Comparison of ENCODE assay signal across 8 cellular contexts in the genomic region with DNA sequence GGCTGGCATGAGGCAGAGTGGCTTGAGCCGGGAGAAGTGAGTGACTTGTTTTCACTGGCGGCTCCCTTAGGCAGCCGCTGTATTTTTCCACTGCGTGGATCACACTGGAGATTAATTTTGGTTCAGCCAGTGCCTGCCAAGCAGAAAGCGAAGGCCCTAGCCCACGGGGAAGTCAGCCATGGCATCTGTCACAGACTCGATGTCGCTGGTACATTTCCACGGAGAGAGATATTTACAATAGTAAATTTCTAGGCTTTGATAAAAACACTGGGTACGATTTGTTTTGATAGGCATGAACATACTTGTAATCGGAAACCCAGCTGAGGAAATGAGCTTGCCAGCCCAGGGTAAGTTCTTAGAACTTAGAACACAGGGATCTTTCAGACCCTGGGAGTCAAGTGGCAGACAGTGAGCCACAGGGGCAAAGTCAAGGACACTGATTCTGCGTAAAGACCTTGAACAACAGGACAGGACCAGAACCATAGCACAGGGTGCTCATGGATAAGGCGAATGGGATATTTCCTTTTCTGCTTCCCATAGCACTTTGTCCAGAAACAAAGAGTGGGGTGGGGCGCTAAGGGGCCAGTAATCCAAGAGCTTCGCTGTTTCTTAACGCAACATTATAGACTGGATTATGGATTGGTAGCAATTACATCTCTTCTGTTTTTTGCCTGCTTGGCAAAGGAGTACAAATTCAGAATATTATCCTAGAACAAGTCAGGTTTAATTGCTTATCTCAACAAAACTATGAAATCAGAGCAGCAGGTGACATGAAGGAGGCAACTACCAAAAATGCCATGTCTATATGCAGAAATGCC. TPM values are rescaled to one million over a fixed set of nuclear protein-coding genes. Genes with fewer than 3 reads are reported as not detected.
DNase-seq lines count a peak whose midpoint lies in the region; ATAC-seq and TF ChIP-seq lines count a peak whose summit lies in the region.

No MANE protein-coding gene starts in this region.

- TF ChIP-seq CTCF in VCaP (conservative IDR thresholded peaks at IDR 0.05): no peak
- no peak for TF ChIP-seq CTCF in esophagus squamous epithelium (IDR thresholded peaks at IDR 0.05)
- peak in 1 of 4 experiments; percentile 20 for TF ChIP-seq CTCF in uterus (IDR thresholded peaks at IDR 0.05)

- DNase-seq in DMS 273 (lab: John Stamatoyannopoulos, UW; ENCODE audit: unreplicated experiment): peak; percentile 64
- no peak for DNase-seq in DMS 273 treated with DMSO at 0.1 percent for 48 hours (lab: John Stamatoyannopoulos, UW)
- no peak for DNase-seq in esophagus squamous epithelium (lab: John Stamatoyannopoulos, UW)
- DNase-seq in myocyte (ENCODE audit: low read depth): peak; percentile 88
- peak; percentile 85 to 88 for DNase-seq in uterus
- no peak for DNase-seq in activated CD8-positive, alpha-beta memory T cell treated with anti-CD3 and anti-CD28 coated beads for 24 hours

- H3K36me3 ChIP-seq in esophagus squamous epithelium: peaks cover 0 to 33% (median 30%) of the 10 kb centered on the region in 3 donors
- no peaks in the 10 kb centered on the region for H3K36me3 ChIP-seq in uterus

- no peaks in the 10 kb centered on the region for H3K27me3 ChIP-seq in esophagus squamous epithelium
- H3K27me3 ChIP-seq in uterus: no peaks in the 10 kb centered on the region

- H3K9me3 ChIP-seq in esophagus squamous epithelium (no peaks in the 10 kb centered on the region), uterus (no peaks in the 10 kb centered on the region)

- TF ChIP-seq POLR2A in esophagus squamous epithelium (IDR thresholded peaks at IDR 0.05) (peak in 2 of 4 donors; percentile 50 to 67), uterus (IDR thresholded peaks at IDR 0.05) (peak; percentile 26 to 27)

- intact Hi-C loops in esophagus squamous epithelium (cut with DNase I): no loop called here
- intact Hi-C loops in uterus (cut with DNase I; ENCODE audit: low total_unique reads): loop anchor here (5.0 kb wide), 1 partner anchor 49 kb away; no protein-coding TSS in a partner anchor

- 18 to 22% methylated on average over 16 of the region's 16 CpGs for WGBS in esophagus squamous epithelium, 2 donors

- H3K4me3 ChIP-seq in esophagus squamous epithelium (peak overlapping the region; percentile 77 to 96 (median 79)), uterus (peak overlapping the region; percentile 68 to 85)

- H3K27ac ChIP-seq in VCaP: peak overlapping the region; percentile 86; the same call in 1 of the 2 replicates
- peak overlapping the region; percentile 96 to 100 (median 99) for H3K27ac ChIP-seq in esophagus squamous epithelium
- H3K27ac ChIP-seq in uterus: peak overlapping the region; percentile 99

- peaks cover 18 to 59% (median 23%) of the 10 kb centered on the region in 3 donors for H3K4me1 ChIP-seq in esophagus squamous epithelium
- H3K4me1 ChIP-seq in uterus: no peaks in the 10 kb centered on the region

- no peak for ATAC-seq in GM21576 (IDR thresholded peaks at IDR 0.05; ENCODE audit: unreplicated experiment)

RNA-seq across cellular contexts. Expression of a gene that starts 4.5 kb away (rescaled TPM):
- total RNA-seq in esophagus squamous epithelium (100 to 1,000 TPM; 222 to 415 (median 252) TPM), myocyte (78.1 and 127 TPM in 2 replicates), uterus (1,000 to 10,000 TPM in 1 of 4 donors, 100 to 1,000 TPM in 3; 189 to 2,046 (median 515) TPM)
- polyA plus RNA-seq in myocyte (2012): 62.7 TPM

Comparison
In these comparisons a context has a peak if more than half of its experiments do, and no peak if none do; other contexts are left out.
1. DNase-seq: peak in DMS 273 (single experiment), myocyte (single experiment) and uterus (2 of 2); none in DMS 273 treated with DMSO at 0.1 percent for 48 hours (single experiment), esophagus squamous epithelium (single experiment) and activated CD8-positive, alpha-beta memory T cell treated with anti-CD3 and anti-CD28 coated beads for 24 hours (single experiment).
2. Peak in every context shown above with its lines, with median percentiles within 50 percentile points of each other: H3K27ac ChIP-seq.